In genomic region chr20:37189617-37190016, GRCh38 we compare ENCODE assay signal across 16 cellular contexts. TPM values are rescaled to one million over a fixed set of nuclear protein-coding genes. Genes with fewer than 3 reads are reported as not detected.
A peak's percentile ranks its signal among the peaks of the same experiment; 100 is the strongest.
DNase-seq lines count a peak whose midpoint lies in the region; ATAC-seq, FAIRE-seq and TF ChIP-seq lines count a peak whose summit lies in the region.
"Had no signal": no experiment of that assay in that cellular context is flagged by ENCODE, and none has a peak within 500 bp of the region (broad histone marks: within the 10 kb centered on the region; RNA-seq: fewer than 3 reads in every experiment).

No MANE protein-coding gene starts in this region.

- H3K27ac ChIP-seq in HepG2 (ENCODE audit: extremely low read length, insufficient read depth, low read length) (no peak overlapping the region), right lobe of liver (no peak overlapping the region), ascending aorta (no peak overlapping the region)
- H3K27ac ChIP-seq: suprapubic skin had no signal

- POLR2A ChIA-PET in HepG2 (lab: Yijun Ruan, JAX) (interaction anchor here (1.3 to 1.8 kb wide), 2 partner anchors 8 to 11 kb away, joined by 8 to 9 read pairs; partner anchors contain the start of genes MROH8 and RPN2), Caco-2 (lab: Charles Lee) (interaction anchor here (3.0 kb wide), 1 partner anchor 11 kb away, joined by 11 read pairs; the partner anchor contains the start of genes MROH8 and RPN2)
- POLR2A ChIA-PET in activated CD4-positive, alpha-beta memory T cell treated with anti-CD3 and anti-CD28 coated beads for 36 hours (lab: Charles Lee) = interaction anchor here (0.9 to 1.0 kb wide), 2 partner anchors 11 to 100 kb away, joined by 3 to 6 read pairs; partner anchors contain the start of genes MANBAL, MROH8 and RPN2

- no peak overlapping the region for H3K4me2 ChIP-seq in HepG2 (ENCODE audit: low read depth, low read length)

- H3K9ac ChIP-seq in HepG2 (ENCODE audit: insufficient read depth, low read depth, low read length) = no peak overlapping the region

- no peak for TF ChIP-seq RAD21 in HepG2 (CRISPR knock-in tag; IDR thresholded peaks at IDR 0.05)

- H3K27me3 Mint-ChIP-seq in activated CD4-positive, alpha-beta memory T cell treated with anti-CD3 and anti-CD28 coated beads for 36 hours = no peaks in the 10 kb centered on the region
- peaks cover 0 to 4% (median 2%) of the 10 kb centered on the region in 3 donors for H3K27me3 Mint-ChIP-seq in immature natural killer cell (ENCODE audit: low read depth in 3 of 3)
- no peaks in the 10 kb centered on the region for H3K27me3 Mint-ChIP-seq in Caco-2 (ENCODE audit: insufficient read depth, unreplicated experiment)

- intact Hi-C loops in HepG2 (cut with micrococcal nuclease; ENCODE audit: unreplicated experiment) = no loop called here
- intact Hi-C loops in right lobe of liver (cut with DNase I) = loop anchor here in 1 of 2 donors (10.0 kb wide), 1 partner anchor 345 kb away; no protein-coding TSS in a partner anchor
- intact Hi-C loops in activated CD4-positive, alpha-beta memory T cell treated with anti-CD3 and anti-CD28 coated beads for 36 hours (cut with micrococcal nuclease) = loop anchor here (10.0 kb wide), 1 partner anchor 195 kb away; no protein-coding TSS in a partner anchor
- intact Hi-C loops in ascending aorta (cut with DNase I) = loop anchor here (10.0 kb wide), 1 partner anchor 195 kb away; no protein-coding TSS in a partner anchor
- intact Hi-C loops in Caco-2 (cut with micrococcal nuclease; ENCODE audit: unreplicated experiment) = no loop called here

- no peak for DNase-seq in HepG2 (ENCODE audit: low spot score)
- DNase-seq in right lobe of liver = no peak
- DNase-seq in activated CD4-positive, alpha-beta memory T cell treated with anti-CD3 and anti-CD28 coated beads for 36 hours = no peak
- DNase-seq in immature natural killer cell = no peak
- DNase-seq in ascending aorta (ENCODE audit: low spot score in 2 of 2) = no peak
- no peak for DNase-seq in NOMO-1 treated with dmso at 0.1 percent for 144 hours (lab: John Stamatoyannopoulos, UW; ENCODE audit: unreplicated experiment)
- DNase-seq in Caco-2 = no peak
- DNase-seq: DMS 273 treated with DMSO at 0.1 percent for 48 hours, KG1, left ventricle myocardium superior, NCI-H1105 treated with DMSO at 0.1 percent for 48 hours, NCI-H2227 treated with DMSO at 0.1 percent for 48 hours, SHP77 treated with DMSO at 0.1 percent for 48 hours had no signal

- H3K36me3 Mint-ChIP-seq in activated CD4-positive, alpha-beta memory T cell treated with anti-CD3 and anti-CD28 coated beads for 36 hours = peaks cover 42% of the 10 kb centered on the region
- H3K36me3 Mint-ChIP-seq in immature natural killer cell (peaks cover 0 to 17% (median 0%) of the 10 kb centered on the region in 3 donors), Caco-2 (ENCODE audit: insufficient read depth, unreplicated experiment) (peaks cover 90% of the 10 kb centered on the region)

- 97% methylated on average over 3 of the region's 3 CpGs for WGBS in HepG2 (ENCODE audit: low lambda C conversion rate)
- 61% methylated on average over 3 of the region's 3 CpGs for WGBS in right lobe of liver (ENCODE audit: insufficient coverage, low coverage, low lambda C conversion rate, missing lambda C conversion rate)

- H3K9me3 Mint-ChIP-seq in activated CD4-positive, alpha-beta memory T cell treated with anti-CD3 and anti-CD28 coated beads for 36 hours = no peaks in the 10 kb centered on the region
- H3K9me3 Mint-ChIP-seq in immature natural killer cell = no peaks in the 10 kb centered on the region
- H3K9me3 Mint-ChIP-seq in Caco-2 (ENCODE audit: unreplicated experiment) = no peaks in the 10 kb centered on the region

- peaks cover 54% of the 10 kb centered on the region for H4K20me1 ChIP-seq in HepG2 (ENCODE audit: insufficient read depth, low read length)

- no peak for TF ChIP-seq CTCF in HepG2 (CRISPR knock-in tag; IDR thresholded peaks at IDR 0.05)
- no peak for TF ChIP-seq CTCF in right lobe of liver (IDR thresholded peaks at IDR 0.05)
- no peak for TF ChIP-seq CTCF in ascending aorta (IDR thresholded peaks at IDR 0.05)
- TF ChIP-seq CTCF in Caco-2 (IDR thresholded peaks at IDR 0.05; ENCODE audit: insufficient read depth in 1 of 2, low read depth in 1 of 2, low read length in 1 of 2, severe bottlenecking in 1 of 2, unreplicated experiment in 1 of 2) = no peak

- peaks cover 67% of the 10 kb centered on the region for H3K4me1 Mint-ChIP-seq in activated CD4-positive, alpha-beta memory T cell treated with anti-CD3 and anti-CD28 coated beads for 36 hours (ENCODE audit: low read depth)
- H3K4me1 Mint-ChIP-seq in immature natural killer cell (peaks cover 59 to 76% of the 10 kb centered on the region in 2 donors), Caco-2 (ENCODE audit: low read depth, unreplicated experiment) (peaks cover 32% of the 10 kb centered on the region)

- no peak overlapping the region for H2AFZ ChIP-seq in HepG2 (ENCODE audit: low read length)

- H3K27ac Mint-ChIP-seq in activated CD4-positive, alpha-beta memory T cell treated with anti-CD3 and anti-CD28 coated beads for 36 hours = peak overlapping the region; percentile 15
- H3K27ac Mint-ChIP-seq in immature natural killer cell = peak overlapping the region; percentile 45 to 73 (median 56)
- H3K27ac Mint-ChIP-seq in Caco-2 (ENCODE audit: unreplicated experiment) = no peak overlapping the region

- H3K36me3 ChIP-seq in HepG2 (replicated peaks in 1 of 2; ENCODE audit: control insufficient read depth in 1 of 2, insufficient read depth in 2 of 2, low read length in 2 of 2) = peaks cover 44 to 77% of the 10 kb centered on the region in 2 experiments
- H3K36me3 ChIP-seq in right lobe of liver = peaks cover 5 to 23% (median 14%) of the 10 kb centered on the region in 4 donors
- H3K36me3 ChIP-seq in ascending aorta = peaks cover 17 to 39% of the 10 kb centered on the region in 2 donors
- H3K36me3 ChIP-seq in Caco-2 (ENCODE audit: control insufficient read depth, insufficient read depth, low read length) = peaks cover 12% of the 10 kb centered on the region

- H3K4me3 ChIP-seq in HepG2 (replicated peaks in 1 of 3; ENCODE audit: insufficient read depth in 1 of 3, low read depth in 2 of 3, low read length in 3 of 3) = no peak overlapping the region
- no peak overlapping the region for H3K4me3 ChIP-seq in right lobe of liver
- H3K4me3 ChIP-seq in ascending aorta = no peak overlapping the region
- no peak overlapping the region for H3K4me3 ChIP-seq in Caco-2 (ENCODE audit: low read depth, low read length)
- H3K4me3 ChIP-seq: suprapubic skin had no signal

- FAIRE-seq in HepG2 (lab: Jason Lieb, UNC) = no peak
- FAIRE-seq: frontal cortex had no signal

- H3K79me2 ChIP-seq in HepG2 (ENCODE audit: insufficient read depth, low read length) = peaks cover 95% of the 10 kb centered on the region

- H3K4me1 ChIP-seq in HepG2 (ENCODE audit: insufficient read depth, low read length) = peaks cover 30% of the 10 kb centered on the region
- peaks cover 0 to 22% (median 0%) of the 10 kb centered on the region in 4 donors for H3K4me1 ChIP-seq in right lobe of liver
- peaks cover 0 to 8% of the 10 kb centered on the region in 2 donors for H3K4me1 ChIP-seq in ascending aorta
- no peaks in the 10 kb centered on the region for H3K4me1 ChIP-seq in Caco-2

- no peaks in the 10 kb centered on the region for H3K27me3 ChIP-seq in HepG2 (ENCODE audit: control insufficient read depth in 1 of 2, insufficient read depth in 2 of 2, low read length in 2 of 2)
- no peaks in the 10 kb centered on the region for H3K27me3 ChIP-seq in right lobe of liver
- H3K27me3 ChIP-seq in ascending aorta = no peaks in the 10 kb centered on the region
- no peaks in the 10 kb centered on the region for H3K27me3 ChIP-seq in Caco-2 (replicated peaks; ENCODE audit: control insufficient read depth, insufficient read depth, low read length)
- H3K27me3 ChIP-seq: suprapubic skin had no signal

- ATAC-seq in HepG2 (no peak), right lobe of liver (no peak), GM21576 (IDR thresholded peaks at IDR 0.05; ENCODE audit: unreplicated experiment) (no peak)
- ATAC-seq: left ventricle myocardium superior had no signal

- in situ Hi-C loops in HepG2 (cut with HindIII; ENCODE audit: extremely low pct_ligation_motif_present, low pct_unique_long_range_greater_than_20kb) = no loop called here

- TF ChIP-seq EP300 in HepG2 (IDR thresholded peaks at IDR 0.05; ENCODE audit: low read depth in 2 of 2, low read length in 2 of 2) = no peak
- no peak for TF ChIP-seq EP300 in HepG2 (CRISPR knock-in tag; IDR thresholded peaks at IDR 0.05; ENCODE audit: borderline replicate concordance)

- BruUV-seq in HepG2 (replicated peaks; lab: Mats Ljungman, UMichigan) = TSS peak; percentile 6
- no TSS peak for BruUV-seq in Caco-2 (replicated peaks; lab: Mats Ljungman, UMichigan)

- no peak for TF ChIP-seq POLR2A in HepG2 (IDR thresholded peaks at IDR 0.05; ENCODE audit: insufficient read depth in 1 of 2, low read depth in 2 of 2, low read length in 2 of 2)
- no peak for TF ChIP-seq POLR2A in right lobe of liver (IDR thresholded peaks at IDR 0.05)

- CTCF ChIA-PET in HepG2 (lab: Yijun Ruan, JAX; ENCODE audit: low intra/inter-chr PET ratio, low total read pairs) = no interaction called here
- CTCF ChIA-PET in activated CD4-positive, alpha-beta memory T cell treated with anti-CD3 and anti-CD28 coated beads for 36 hours (lab: Charles Lee) = interaction anchor here (1.0 to 4.6 kb wide), 6 partner anchors 12 to 345 kb away, joined by 3 to 43 read pairs (median 14); partner anchors contain the start of genes MROH8 and RPN2
- CTCF ChIA-PET in Caco-2 (lab: Charles Lee) = interaction anchor here (1.9 to 4.9 kb wide), 2 partner anchors 8 to 11 kb away, joined by 4 to 49 read pairs; partner anchors contain the start of genes MROH8 and RPN2

- H3K9me3 ChIP-seq in HepG2 (ENCODE audit: low read length) (no peaks in the 10 kb centered on the region), right lobe of liver (no peaks in the 10 kb centered on the region), ascending aorta (no peaks in the 10 kb centered on the region), Caco-2 (no peaks in the 10 kb centered on the region)
- H3K9me3 ChIP-seq: suprapubic skin had no signal

- no peak overlapping the region for H3K4me3 Mint-ChIP-seq in activated CD4-positive, alpha-beta memory T cell treated with anti-CD3 and anti-CD28 coated beads for 36 hours
- H3K4me3 Mint-ChIP-seq in immature natural killer cell (peak overlapping the region in 1 of 5 donors; percentile 9), Caco-2 (ENCODE audit: unreplicated experiment) (no peak overlapping the region)

RNA-seq across cellular contexts. Expression of gene MROH8, which starts 10.3 kb away (rescaled TPM):
- total RNA-seq in HepG2 (2016; rRNA removed; fragmentation: Illumina TruSeq; extraction: Trizol) (5.5 and 6.1 TPM in 2 replicates), right lobe of liver (1 to 10 TPM; 1.1 to 5.2 (median 2.2) TPM), ascending aorta (not detected), Caco-2 (2022) (1.3 and 2.6 TPM in 2 replicates)
- total RNA-seq in HepG2 (2016; cell fraction: cytosol; rRNA removed; fragmentation: Illumina TruSeq; extraction: Trizol; ENCODE audit: low read depth) = 3.0 TPM in 2 replicates
- 5.5 TPM in 2 replicates for total RNA-seq in HepG2 (2016; cell fraction: insoluble cytoplasmic fraction; rRNA removed; fragmentation: Illumina TruSeq; extraction: Trizol)
- 3.6 and 4.2 TPM in 2 replicates for total RNA-seq in HepG2 (2016; cell fraction: membrane; rRNA removed; fragmentation: Illumina TruSeq; extraction: Trizol)
- 5.8 and 6.6 TPM in 2 replicates for total RNA-seq in HepG2 (2016; cell fraction: nucleus; rRNA removed; fragmentation: Illumina TruSeq; extraction: Trizol)
- polyA plus RNA-seq in HepG2 (2011; rRNA removed) (2.6 and 3.1 TPM in 2 replicates), immature natural killer cell (1 to 10 TPM; 2.1 to 3.4 (median 2.6) TPM)
- 2.7 and 3.2 TPM in 2 replicates for polyA plus RNA-seq in HepG2 (2011; cell fraction: cytosol; rRNA removed)
- 4.4 and 5.1 TPM in 2 replicates for polyA plus RNA-seq in HepG2 (2011; cell fraction: nucleus; rRNA removed)
- 4.1 and 4.8 TPM in 2 replicates for polyA plus RNA-seq in HepG2 (2012)
- polyA plus RNA-seq in HepG2 (2016; cell fraction: cytosol; fragmentation: Illumina TruSeq; extraction: Trizol; ENCODE audit: low read depth) = 1.9 and 2.2 TPM in 2 replicates
- 5.6 and 6.7 TPM in 2 replicates for polyA plus RNA-seq in HepG2 (2016; cell fraction: insoluble cytoplasmic fraction; fragmentation: Illumina TruSeq; extraction: Trizol; ENCODE audit: low read depth)
- polyA plus RNA-seq in HepG2 (2016; cell fraction: membrane; fragmentation: Illumina TruSeq; extraction: Trizol; ENCODE audit: low read depth) = 3.7 and 4.5 TPM in 2 replicates
- polyA plus RNA-seq in HepG2 (2016; cell fraction: nucleus; fragmentation: Illumina TruSeq; extraction: Trizol; ENCODE audit: insufficient read depth, low read depth) = 5.9 and 6.7 TPM in 2 replicates
- polyA minus RNA-seq in HepG2 (2011; rRNA and poly(A)+ RNA removed; ENCODE audit: low replicate concordance) = 0.77 and 2.5 TPM in 2 replicates
- 0.62 and 1.6 TPM in 2 replicates for polyA minus RNA-seq in HepG2 (2011; cell fraction: cytosol; rRNA and poly(A)+ RNA removed)
- polyA minus RNA-seq in HepG2 (2011; cell fraction: nucleus; rRNA and poly(A)+ RNA removed) = 7.2 and 10.6 TPM in 2 replicates
- total RNA-seq in activated CD4-positive, alpha-beta memory T cell treated with anti-CD3 and anti-CD28 coated beads for 36 hours = 1 to 10 TPM; 1.8 to 2.0 TPM

RNA-seq across cellular contexts. Expression of gene RPN2, which starts 10.5 kb away (rescaled TPM):
- total RNA-seq in HepG2 (2016; rRNA removed; fragmentation: Illumina TruSeq; extraction: Trizol) (284 and 587 TPM in 2 replicates), right lobe of liver (100 to 1,000 TPM in 5 of 6 experiments, 10 to 100 TPM in 1; 91.7 to 188 (median 148) TPM), ascending aorta (114 TPM), Caco-2 (2022) (789 and 838 TPM in 2 replicates)
- 65.3 and 71.8 TPM in 2 replicates for total RNA-seq in HepG2 (2016; cell fraction: cytosol; rRNA removed; fragmentation: Illumina TruSeq; extraction: Trizol; ENCODE audit: low read depth)
- total RNA-seq in HepG2 (2016; cell fraction: insoluble cytoplasmic fraction; rRNA removed; fragmentation: Illumina TruSeq; extraction: Trizol) = 271 and 578 TPM in 2 replicates
- total RNA-seq in HepG2 (2016; cell fraction: membrane; rRNA removed; fragmentation: Illumina TruSeq; extraction: Trizol) = 95.8 and 99.1 TPM in 2 replicates
- total RNA-seq in HepG2 (2016; cell fraction: nucleus; rRNA removed; fragmentation: Illumina TruSeq; extraction: Trizol) = 514 and 600 TPM in 2 replicates
- polyA plus RNA-seq in HepG2 (2011; rRNA removed) (1,560 and 1,818 TPM in 2 replicates), immature natural killer cell (100 to 1,000 TPM; 238 to 353 (median 312) TPM)
- polyA plus RNA-seq in HepG2 (2011; cell fraction: cytosol; rRNA removed) = 1,385 TPM in 2 replicates
- polyA plus RNA-seq in HepG2 (2011; cell fraction: nucleus; rRNA removed) = 528 and 556 TPM in 2 replicates
- 566 and 592 TPM in 2 replicates for polyA plus RNA-seq in HepG2 (2012)
- polyA plus RNA-seq in HepG2 (2016; cell fraction: cytosol; fragmentation: Illumina TruSeq; extraction: Trizol; ENCODE audit: low read depth) = 52.7 and 53.5 TPM in 2 replicates
- polyA plus RNA-seq in HepG2 (2016; cell fraction: insoluble cytoplasmic fraction; fragmentation: Illumina TruSeq; extraction: Trizol; ENCODE audit: low read depth) = 324 and 345 TPM in 2 replicates
- 79.9 and 84.4 TPM in 2 replicates for polyA plus RNA-seq in HepG2 (2016; cell fraction: membrane; fragmentation: Illumina TruSeq; extraction: Trizol; ENCODE audit: low read depth)
- polyA plus RNA-seq in HepG2 (2016; cell fraction: nucleus; fragmentation: Illumina TruSeq; extraction: Trizol; ENCODE audit: insufficient read depth, low read depth) = 808 and 883 TPM in 2 replicates
- polyA minus RNA-seq in HepG2 (2011; rRNA and poly(A)+ RNA removed; ENCODE audit: low replicate concordance) = 817 and 1,556 TPM in 2 replicates
- 735 and 849 TPM in 2 replicates for polyA minus RNA-seq in HepG2 (2011; cell fraction: cytosol; rRNA and poly(A)+ RNA removed)
- 241 and 296 TPM in 2 replicates for polyA minus RNA-seq in HepG2 (2011; cell fraction: nucleus; rRNA and poly(A)+ RNA removed)
- 100 to 1,000 TPM; 123 to 125 TPM for total RNA-seq in activated CD4-positive, alpha-beta memory T cell treated with anti-CD3 and anti-CD28 coated beads for 36 hours

Comparison
In these comparisons a context has a peak if more than half of its experiments do, and no peak if none do; other contexts are left out.
1. intact Hi-C loops: an anchor here in activated CD4-positive, alpha-beta memory T cell treated with anti-CD3 and anti-CD28 coated beads for 36 hours (10.0 kb wide) and ascending aorta (10.0 kb wide); none called in HepG2 and Caco-2.